In the genomic region with DNA sequence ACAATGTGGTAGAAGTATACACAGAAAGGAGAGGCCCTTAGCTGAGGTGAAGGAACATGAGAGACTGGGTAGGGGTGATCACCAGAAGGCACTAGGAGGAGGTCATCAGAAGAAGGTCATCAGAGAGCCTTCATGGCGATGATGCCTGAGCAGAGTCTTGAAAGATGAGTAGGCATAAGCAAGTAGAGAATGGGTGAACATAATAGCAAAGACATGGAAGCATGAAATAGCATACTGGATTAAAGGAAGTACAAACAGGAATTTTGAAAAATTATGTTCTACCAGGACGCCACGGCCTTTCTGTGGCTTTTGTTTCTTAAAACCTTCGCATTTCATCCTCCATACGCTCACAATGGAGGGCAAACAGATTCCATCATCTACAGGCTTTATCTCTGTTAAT, we compare ENCODE assay signal across 1 cellular context.
TF ChIP-seq lines count a peak whose summit lies in the region.

No MANE protein-coding gene starts in this region.

TF ChIP-seq in GM12878, 131 proteins besides CTCF, POLR2A, EP300 and RAD21 (continues in another document):
- TF ChIP-seq, protein P1, sequence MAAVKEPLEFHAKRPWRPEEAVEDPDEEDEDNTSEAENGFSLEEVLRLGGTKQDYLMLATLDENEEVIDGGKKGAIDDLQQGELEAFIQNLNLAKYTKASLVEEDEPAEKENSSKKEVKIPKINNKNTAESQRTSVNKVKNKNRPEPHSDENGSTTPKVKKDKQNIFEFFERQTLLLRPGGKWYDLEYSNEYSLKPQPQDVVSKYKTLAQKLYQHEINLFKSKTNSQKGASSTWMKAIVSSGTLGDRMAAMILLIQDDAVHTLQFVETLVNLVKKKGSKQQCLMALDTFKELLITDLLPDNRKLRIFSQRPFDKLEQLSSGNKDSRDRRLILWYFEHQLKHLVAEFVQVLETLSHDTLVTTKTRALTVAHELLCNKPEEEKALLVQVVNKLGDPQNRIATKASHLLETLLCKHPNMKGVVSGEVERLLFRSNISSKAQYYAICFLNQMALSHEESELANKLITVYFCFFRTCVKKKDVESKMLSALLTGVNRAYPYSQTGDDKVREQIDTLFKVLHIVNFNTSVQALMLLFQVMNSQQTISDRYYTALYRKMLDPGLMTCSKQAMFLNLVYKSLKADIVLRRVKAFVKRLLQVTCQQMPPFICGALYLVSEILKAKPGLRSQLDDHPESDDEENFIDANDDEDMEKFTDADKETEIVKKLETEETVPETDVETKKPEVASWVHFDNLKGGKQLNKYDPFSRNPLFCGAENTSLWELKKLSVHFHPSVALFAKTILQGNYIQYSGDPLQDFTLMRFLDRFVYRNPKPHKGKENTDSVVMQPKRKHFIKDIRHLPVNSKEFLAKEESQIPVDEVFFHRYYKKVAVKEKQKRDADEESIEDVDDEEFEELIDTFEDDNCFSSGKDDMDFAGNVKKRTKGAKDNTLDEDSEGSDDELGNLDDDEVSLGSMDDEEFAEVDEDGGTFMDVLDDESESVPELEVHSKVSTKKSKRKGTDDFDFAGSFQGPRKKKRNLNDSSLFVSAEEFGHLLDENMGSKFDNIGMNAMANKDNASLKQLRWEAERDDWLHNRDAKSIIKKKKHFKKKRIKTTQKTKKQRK (IDR thresholded peaks at IDR 0.05; ENCODE audit: low read depth, low read length): no peak
- TF ChIP-seq IKZF2 (IDR thresholded peaks at IDR 0.05) (no peak), CBX5 (IDR thresholded peaks at IDR 0.05; ENCODE audit: low read depth) (no peak), ZNF274 (IDR thresholded peaks at IDR 0.05; ENCODE audit: insufficient read depth, insufficient read length) (no peak), POLR2AphosphoS5 (IDR thresholded peaks at IDR 0.05; ENCODE audit: low read length) (0 out of 2 replicates have a peak, but pooled peaks have one; percentile 27), SREBF1 (IDR thresholded peaks at IDR 0.05; ENCODE audit: low read length) (no peak), ZNF207 (IDR thresholded peaks at IDR 0.05; ENCODE audit: borderline replicate concordance) (no peak), MEF2B (IDR thresholded peaks at IDR 0.05; ENCODE audit: partially characterized antibody, poor library complexity, severe bottlenecking) (no peak), ZSCAN29 (IDR thresholded peaks at IDR 0.05) (no peak), CHD4 (IDR thresholded peaks at IDR 0.05) (no peak), ASH2L (IDR thresholded peaks at IDR 0.05; ENCODE audit: borderline replicate concordance, low read depth) (no peak), KAT2A (conservative IDR thresholded peaks at IDR 0.05; ENCODE audit: control insufficient read depth, low read depth, low read length) (no peak), CREB1 (IDR thresholded peaks at IDR 0.05; ENCODE audit: low read depth) (no peak), YY1 (IDR thresholded peaks at IDR 0.05; ENCODE audit: low read depth, low read length) (peak; percentile 41; the same call in 1 of the 2 replicates), NR2C2 (IDR thresholded peaks at IDR 0.05; ENCODE audit: borderline replicate concordance, control insufficient read depth, insufficient read length, low read depth) (no peak), SP1 (IDR thresholded peaks at IDR 0.05; ENCODE audit: low read depth, low read length) (no peak), EZH2 (IDR thresholded peaks at IDR 0.05; ENCODE audit: borderline replicate concordance, control insufficient read depth, low read depth, low read length) (no peak), NFYA (IDR thresholded peaks at IDR 0.05; ENCODE audit: borderline replicate concordance, low read depth, low read length) (no peak), MYB (IDR thresholded peaks at IDR 0.05; ENCODE audit: borderline replicate concordance, low read depth, low read length) (no peak), EGR1 (IDR thresholded peaks at IDR 0.05; ENCODE audit: borderline replicate concordance in 1 of 2, low read depth in 2 of 2, low read length in 2 of 2) (no peak), SMC3 (IDR thresholded peaks at IDR 0.05; ENCODE audit: borderline replicate concordance, low read length) (no peak), PAX5 (IDR thresholded peaks at IDR 0.05; ENCODE audit: borderline replicate concordance, low read depth, low read length) (no peak)
- TF ChIP-seq, protein P2, sequence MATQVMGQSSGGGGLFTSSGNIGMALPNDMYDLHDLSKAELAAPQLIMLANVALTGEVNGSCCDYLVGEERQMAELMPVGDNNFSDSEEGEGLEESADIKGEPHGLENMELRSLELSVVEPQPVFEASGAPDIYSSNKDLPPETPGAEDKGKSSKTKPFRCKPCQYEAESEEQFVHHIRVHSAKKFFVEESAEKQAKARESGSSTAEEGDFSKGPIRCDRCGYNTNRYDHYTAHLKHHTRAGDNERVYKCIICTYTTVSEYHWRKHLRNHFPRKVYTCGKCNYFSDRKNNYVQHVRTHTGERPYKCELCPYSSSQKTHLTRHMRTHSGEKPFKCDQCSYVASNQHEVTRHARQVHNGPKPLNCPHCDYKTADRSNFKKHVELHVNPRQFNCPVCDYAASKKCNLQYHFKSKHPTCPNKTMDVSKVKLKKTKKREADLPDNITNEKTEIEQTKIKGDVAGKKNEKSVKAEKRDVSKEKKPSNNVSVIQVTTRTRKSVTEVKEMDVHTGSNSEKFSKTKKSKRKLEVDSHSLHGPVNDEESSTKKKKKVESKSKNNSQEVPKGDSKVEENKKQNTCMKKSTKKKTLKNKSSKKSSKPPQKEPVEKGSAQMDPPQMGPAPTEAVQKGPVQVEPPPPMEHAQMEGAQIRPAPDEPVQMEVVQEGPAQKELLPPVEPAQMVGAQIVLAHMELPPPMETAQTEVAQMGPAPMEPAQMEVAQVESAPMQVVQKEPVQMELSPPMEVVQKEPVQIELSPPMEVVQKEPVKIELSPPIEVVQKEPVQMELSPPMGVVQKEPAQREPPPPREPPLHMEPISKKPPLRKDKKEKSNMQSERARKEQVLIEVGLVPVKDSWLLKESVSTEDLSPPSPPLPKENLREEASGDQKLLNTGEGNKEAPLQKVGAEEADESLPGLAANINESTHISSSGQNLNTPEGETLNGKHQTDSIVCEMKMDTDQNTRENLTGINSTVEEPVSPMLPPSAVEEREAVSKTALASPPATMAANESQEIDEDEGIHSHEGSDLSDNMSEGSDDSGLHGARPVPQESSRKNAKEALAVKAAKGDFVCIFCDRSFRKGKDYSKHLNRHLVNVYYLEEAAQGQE (IDR thresholded peaks at IDR 0.05; ENCODE audit: low read depth, low read length): no peak
- TF ChIP-seq, protein P3, sequence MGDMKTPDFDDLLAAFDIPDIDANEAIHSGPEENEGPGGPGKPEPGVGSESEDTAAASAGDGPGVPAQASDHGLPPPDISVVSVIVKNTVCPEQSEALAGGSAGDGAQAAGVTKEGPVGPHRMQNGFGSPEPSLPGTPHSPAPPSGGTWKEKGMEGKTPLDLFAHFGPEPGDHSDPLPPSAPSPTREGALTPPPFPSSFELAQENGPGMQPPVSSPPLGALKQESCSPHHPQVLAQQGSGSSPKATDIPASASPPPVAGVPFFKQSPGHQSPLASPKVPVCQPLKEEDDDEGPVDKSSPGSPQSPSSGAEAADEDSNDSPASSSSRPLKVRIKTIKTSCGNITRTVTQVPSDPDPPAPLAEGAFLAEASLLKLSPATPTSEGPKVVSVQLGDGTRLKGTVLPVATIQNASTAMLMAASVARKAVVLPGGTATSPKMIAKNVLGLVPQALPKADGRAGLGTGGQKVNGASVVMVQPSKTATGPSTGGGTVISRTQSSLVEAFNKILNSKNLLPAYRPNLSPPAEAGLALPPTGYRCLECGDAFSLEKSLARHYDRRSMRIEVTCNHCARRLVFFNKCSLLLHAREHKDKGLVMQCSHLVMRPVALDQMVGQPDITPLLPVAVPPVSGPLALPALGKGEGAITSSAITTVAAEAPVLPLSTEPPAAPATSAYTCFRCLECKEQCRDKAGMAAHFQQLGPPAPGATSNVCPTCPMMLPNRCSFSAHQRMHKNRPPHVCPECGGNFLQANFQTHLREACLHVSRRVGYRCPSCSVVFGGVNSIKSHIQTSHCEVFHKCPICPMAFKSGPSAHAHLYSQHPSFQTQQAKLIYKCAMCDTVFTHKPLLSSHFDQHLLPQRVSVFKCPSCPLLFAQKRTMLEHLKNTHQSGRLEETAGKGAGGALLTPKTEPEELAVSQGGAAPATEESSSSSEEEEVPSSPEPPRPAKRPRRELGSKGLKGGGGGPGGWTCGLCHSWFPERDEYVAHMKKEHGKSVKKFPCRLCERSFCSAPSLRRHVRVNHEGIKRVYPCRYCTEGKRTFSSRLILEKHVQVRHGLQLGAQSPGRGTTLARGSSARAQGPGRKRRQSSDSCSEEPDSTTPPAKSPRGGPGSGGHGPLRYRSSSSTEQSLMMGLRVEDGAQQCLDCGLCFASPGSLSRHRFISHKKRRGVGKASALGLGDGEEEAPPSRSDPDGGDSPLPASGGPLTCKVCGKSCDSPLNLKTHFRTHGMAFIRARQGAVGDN (IDR thresholded peaks at IDR 0.05): 0 out of 2 replicates have a peak, but pooled peaks have one; percentile 22
- TF ChIP-seq, protein P4, sequence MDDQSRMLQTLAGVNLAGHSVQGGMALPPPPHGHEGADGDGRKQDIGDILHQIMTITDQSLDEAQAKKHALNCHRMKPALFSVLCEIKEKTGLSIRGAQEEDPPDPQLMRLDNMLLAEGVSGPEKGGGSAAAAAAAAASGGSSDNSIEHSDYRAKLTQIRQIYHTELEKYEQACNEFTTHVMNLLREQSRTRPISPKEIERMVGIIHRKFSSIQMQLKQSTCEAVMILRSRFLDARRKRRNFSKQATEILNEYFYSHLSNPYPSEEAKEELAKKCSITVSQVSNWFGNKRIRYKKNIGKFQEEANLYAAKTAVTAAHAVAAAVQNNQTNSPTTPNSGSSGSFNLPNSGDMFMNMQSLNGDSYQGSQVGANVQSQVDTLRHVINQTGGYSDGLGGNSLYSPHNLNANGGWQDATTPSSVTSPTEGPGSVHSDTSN (IDR thresholded peaks at IDR 0.05; ENCODE audit: insufficient replicate concordance, low read depth, low read length): no peak
- TF ChIP-seq, protein P5, sequence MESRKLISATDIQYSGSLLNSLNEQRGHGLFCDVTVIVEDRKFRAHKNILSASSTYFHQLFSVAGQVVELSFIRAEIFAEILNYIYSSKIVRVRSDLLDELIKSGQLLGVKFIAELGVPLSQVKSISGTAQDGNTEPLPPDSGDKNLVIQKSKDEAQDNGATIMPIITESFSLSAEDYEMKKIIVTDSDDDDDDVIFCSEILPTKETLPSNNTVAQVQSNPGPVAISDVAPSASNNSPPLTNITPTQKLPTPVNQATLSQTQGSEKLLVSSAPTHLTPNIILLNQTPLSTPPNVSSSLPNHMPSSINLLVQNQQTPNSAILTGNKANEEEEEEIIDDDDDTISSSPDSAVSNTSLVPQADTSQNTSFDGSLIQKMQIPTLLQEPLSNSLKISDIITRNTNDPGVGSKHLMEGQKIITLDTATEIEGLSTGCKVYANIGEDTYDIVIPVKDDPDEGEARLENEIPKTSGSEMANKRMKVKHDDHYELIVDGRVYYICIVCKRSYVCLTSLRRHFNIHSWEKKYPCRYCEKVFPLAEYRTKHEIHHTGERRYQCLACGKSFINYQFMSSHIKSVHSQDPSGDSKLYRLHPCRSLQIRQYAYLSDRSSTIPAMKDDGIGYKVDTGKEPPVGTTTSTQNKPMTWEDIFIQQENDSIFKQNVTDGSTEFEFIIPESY (IDR thresholded peaks at IDR 0.05): no peak
- TF ChIP-seq, protein P6, sequence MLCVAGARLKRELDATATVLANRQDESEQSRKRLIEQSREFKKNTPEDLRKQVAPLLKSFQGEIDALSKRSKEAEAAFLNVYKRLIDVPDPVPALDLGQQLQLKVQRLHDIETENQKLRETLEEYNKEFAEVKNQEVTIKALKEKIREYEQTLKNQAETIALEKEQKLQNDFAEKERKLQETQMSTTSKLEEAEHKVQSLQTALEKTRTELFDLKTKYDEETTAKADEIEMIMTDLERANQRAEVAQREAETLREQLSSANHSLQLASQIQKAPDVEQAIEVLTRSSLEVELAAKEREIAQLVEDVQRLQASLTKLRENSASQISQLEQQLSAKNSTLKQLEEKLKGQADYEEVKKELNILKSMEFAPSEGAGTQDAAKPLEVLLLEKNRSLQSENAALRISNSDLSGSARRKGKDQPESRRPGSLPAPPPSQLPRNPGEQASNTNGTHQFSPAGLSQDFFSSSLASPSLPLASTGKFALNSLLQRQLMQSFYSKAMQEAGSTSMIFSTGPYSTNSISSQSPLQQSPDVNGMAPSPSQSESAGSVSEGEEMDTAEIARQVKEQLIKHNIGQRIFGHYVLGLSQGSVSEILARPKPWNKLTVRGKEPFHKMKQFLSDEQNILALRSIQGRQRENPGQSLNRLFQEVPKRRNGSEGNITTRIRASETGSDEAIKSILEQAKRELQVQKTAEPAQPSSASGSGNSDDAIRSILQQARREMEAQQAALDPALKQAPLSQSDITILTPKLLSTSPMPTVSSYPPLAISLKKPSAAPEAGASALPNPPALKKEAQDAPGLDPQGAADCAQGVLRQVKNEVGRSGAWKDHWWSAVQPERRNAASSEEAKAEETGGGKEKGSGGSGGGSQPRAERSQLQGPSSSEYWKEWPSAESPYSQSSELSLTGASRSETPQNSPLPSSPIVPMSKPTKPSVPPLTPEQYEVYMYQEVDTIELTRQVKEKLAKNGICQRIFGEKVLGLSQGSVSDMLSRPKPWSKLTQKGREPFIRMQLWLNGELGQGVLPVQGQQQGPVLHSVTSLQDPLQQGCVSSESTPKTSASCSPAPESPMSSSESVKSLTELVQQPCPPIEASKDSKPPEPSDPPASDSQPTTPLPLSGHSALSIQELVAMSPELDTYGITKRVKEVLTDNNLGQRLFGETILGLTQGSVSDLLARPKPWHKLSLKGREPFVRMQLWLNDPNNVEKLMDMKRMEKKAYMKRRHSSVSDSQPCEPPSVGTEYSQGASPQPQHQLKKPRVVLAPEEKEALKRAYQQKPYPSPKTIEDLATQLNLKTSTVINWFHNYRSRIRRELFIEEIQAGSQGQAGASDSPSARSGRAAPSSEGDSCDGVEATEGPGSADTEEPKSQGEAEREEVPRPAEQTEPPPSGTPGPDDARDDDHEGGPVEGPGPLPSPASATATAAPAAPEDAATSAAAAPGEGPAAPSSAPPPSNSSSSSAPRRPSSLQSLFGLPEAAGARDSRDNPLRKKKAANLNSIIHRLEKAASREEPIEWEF (IDR thresholded peaks at IDR 0.05; ENCODE audit: insufficient replicate concordance, low read depth, low read length): no peak
- TF ChIP-seq, protein P7, sequence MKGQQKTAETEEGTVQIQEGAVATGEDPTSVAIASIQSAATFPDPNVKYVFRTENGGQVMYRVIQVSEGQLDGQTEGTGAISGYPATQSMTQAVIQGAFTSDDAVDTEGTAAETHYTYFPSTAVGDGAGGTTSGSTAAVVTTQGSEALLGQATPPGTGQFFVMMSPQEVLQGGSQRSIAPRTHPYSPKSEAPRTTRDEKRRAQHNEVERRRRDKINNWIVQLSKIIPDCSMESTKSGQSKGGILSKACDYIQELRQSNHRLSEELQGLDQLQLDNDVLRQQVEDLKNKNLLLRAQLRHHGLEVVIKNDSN (IDR thresholded peaks at IDR 0.05; ENCODE audit: borderline replicate concordance, extremely low read length, insufficient read depth, low read depth, low read length): no peak
- TF ChIP-seq, protein P8, sequence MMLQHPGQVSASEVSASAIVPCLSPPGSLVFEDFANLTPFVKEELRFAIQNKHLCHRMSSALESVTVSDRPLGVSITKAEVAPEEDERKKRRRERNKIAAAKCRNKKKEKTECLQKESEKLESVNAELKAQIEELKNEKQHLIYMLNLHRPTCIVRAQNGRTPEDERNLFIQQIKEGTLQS (IDR thresholded peaks at IDR 0.05; ENCODE audit: borderline replicate concordance, extremely low read depth, low read depth, low read length): no peak
- TF ChIP-seq, protein P9, sequence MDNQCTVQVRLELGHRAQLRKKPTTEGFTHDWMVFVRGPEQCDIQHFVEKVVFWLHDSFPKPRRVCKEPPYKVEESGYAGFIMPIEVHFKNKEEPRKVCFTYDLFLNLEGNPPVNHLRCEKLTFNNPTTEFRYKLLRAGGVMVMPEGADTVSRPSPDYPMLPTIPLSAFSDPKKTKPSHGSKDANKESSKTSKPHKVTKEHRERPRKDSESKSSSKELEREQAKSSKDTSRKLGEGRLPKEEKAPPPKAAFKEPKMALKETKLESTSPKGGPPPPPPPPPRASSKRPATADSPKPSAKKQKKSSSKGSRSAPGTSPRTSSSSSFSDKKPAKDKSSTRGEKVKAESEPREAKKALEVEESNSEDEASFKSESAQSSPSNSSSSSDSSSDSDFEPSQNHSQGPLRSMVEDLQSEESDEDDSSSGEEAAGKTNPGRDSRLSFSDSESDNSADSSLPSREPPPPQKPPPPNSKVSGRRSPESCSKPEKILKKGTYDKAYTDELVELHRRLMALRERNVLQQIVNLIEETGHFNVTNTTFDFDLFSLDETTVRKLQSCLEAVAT (IDR thresholded peaks at IDR 0.05): peak; percentile 80
